In the genomic region with DNA sequence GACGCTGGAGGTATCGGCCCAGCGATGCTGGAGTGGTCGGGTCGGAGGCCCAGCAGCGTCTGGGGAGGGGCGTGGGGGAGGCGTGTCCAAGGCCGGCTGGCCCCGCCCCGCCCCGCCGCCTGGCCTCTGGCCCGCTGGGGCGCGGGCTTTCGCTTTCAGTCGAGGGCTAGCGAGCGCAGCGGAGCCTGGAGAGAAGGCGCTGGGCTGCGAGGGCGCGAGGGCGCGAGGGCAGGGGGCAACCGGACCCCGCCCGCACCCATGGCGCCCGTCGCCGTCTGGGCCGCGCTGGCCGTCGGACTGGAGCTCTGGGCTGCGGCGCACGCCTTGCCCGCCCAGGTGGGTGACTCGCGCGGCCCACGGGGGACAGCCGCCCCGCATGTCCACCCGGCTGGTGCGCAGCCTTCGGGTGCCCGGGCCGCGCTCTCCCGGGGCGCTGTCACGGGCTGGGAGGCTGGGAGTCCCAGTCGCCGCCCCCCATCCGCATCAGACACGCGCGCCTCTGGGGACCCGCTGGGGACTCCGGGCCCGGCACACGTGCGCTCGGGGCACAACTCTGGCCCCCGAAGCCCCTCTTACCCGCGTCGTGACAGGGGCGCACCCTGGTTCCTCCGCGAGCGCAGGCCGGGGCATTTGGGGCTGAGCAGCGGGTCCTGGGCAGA, we compare ENCODE assay signal across 8 cellular contexts. TPM values are rescaled to one million over a fixed set of nuclear protein-coding genes. Genes with fewer than 3 reads are reported as not detected.
A peak's percentile ranks its signal among the peaks of the same experiment; 100 is the strongest.
DNase-seq lines count a peak whose midpoint lies in the region; ATAC-seq and TF ChIP-seq lines count a peak whose summit lies in the region.

Gene TNFRSF1B (plus strand): TSS at position 158 of the 659 bp plus-strand sequence. CDS start 101 bp downstream, at position 259.

- TF ChIP-seq CTCF in left ventricle myocardium inferior (IDR thresholded peaks at IDR 0.05; ENCODE audit: borderline replicate concordance) (no peak), gastrocnemius medialis (IDR thresholded peaks at IDR 0.05 in 4 of 5, conservative IDR thresholded peaks at IDR 0.05 in 1 of 5) (no peak)

- ATAC-seq in GM18498 (IDR thresholded peaks at IDR 0.05; ENCODE audit: unreplicated experiment) (peak; percentile 52), HG02885 (IDR thresholded peaks at IDR 0.05; ENCODE audit: poor library complexity, unreplicated experiment) (peak; percentile 59), gastrocnemius medialis (peak; percentile 50 to 57)

- TF ChIP-seq POLR2A in gastrocnemius medialis (IDR thresholded peaks at IDR 0.05): peak; percentile 75 to 86

- H3K27me3 ChIP-seq in left ventricle myocardium inferior (ENCODE audit: low read depth) (peaks cover 15% of the 10 kb centered on the region), gastrocnemius medialis (peaks cover 0 to 4% (median 0%) of the 10 kb centered on the region in 3 donors)

- H3K36me3 ChIP-seq in left ventricle myocardium inferior (no peaks in the 10 kb centered on the region), gastrocnemius medialis (no peaks in the 10 kb centered on the region)

- intact Hi-C loops in left ventricle myocardium inferior (cut with micrococcal nuclease): no loop called here
- intact Hi-C loops in gastrocnemius medialis (cut with DNase I; ENCODE audit: low total_unique reads): loop anchor here (2.0 to 5.0 kb wide), 2 partner anchors 14 to 40 kb away; no protein-coding TSS in a partner anchor

- H3K9me3 ChIP-seq in left ventricle myocardium inferior (replicated peaks) (no peaks in the 10 kb centered on the region), gastrocnemius medialis (no peaks in the 10 kb centered on the region)

- DNase-seq in SKM-1 (lab: John Stamatoyannopoulos, UW; ENCODE audit: unreplicated experiment) (peak; percentile 38), left ventricle myocardium inferior (peak; percentile 77), gastrocnemius medialis (no peak), NCI-H2029 (lab: John Stamatoyannopoulos, UW) (no peak), SHP77 (lab: John Stamatoyannopoulos, UW) (no peak)
- peak; percentile 38 for DNase-seq in activated naive CD8-positive, alpha-beta T cell treated with anti-CD3 and anti-CD28 coated beads, Interleukin-2, amount 50 U/mL, for 16 hours (ENCODE audit: low read depth, low spot score)

- peak within 1 kb of the TSS; percentile 94 for H3K4me3 ChIP-seq in left ventricle myocardium inferior
- peak within 1 kb of the TSS; percentile 65 to 93 (median 73) for H3K4me3 ChIP-seq in gastrocnemius medialis

- in situ Hi-C loops in gastrocnemius medialis (cut with MboI; ENCODE audit: low sequenced_read_pairs in 4 of 4): no loop called here

- H3K4me1 ChIP-seq in left ventricle myocardium inferior (peaks cover 73% of the 10 kb centered on the region), gastrocnemius medialis (peaks cover 20 to 27% of the 10 kb centered on the region in 2 donors)

- H3K27ac ChIP-seq in left ventricle myocardium inferior (replicated peaks) (peak within 1 kb of the TSS; percentile 92), gastrocnemius medialis (peak within 1 kb of the TSS; percentile 72 to 85 (median 84))

RNA-seq across cellular contexts. Expression of gene TNFRSF1B, which starts in this region (rescaled TPM):
- total RNA-seq in left ventricle myocardium inferior (16.2 TPM), gastrocnemius medialis (10 to 100 TPM; 14.0 to 29.5 (median 18.8) TPM)

Comparison
In these comparisons a context has a peak if more than half of its experiments do, and no peak if none do; other contexts are left out.
1. DNase-seq: peak in SKM-1 (single experiment), activated naive CD8-positive, alpha-beta T cell treated with anti-CD3 and anti-CD28 coated beads, Interleukin-2, amount 50 U/mL, for 16 hours (single experiment) and left ventricle myocardium inferior (single experiment); none in gastrocnemius medialis (0 of 2), NCI-H2029 (single experiment) and SHP77 (0 of 2).
2. Peak in every context shown above with its lines, with median percentiles within 50 percentile points of each other: ATAC-seq.